Comparison of ENCODE assay signal across 6 cellular contexts in genomic region chrX:149547782-149548181, GRCh38. TPM values are rescaled to one million over a fixed set of nuclear protein-coding genes. Genes with fewer than 3 reads are reported as not detected.
"Had no signal": no experiment of that assay in that cellular context is flagged by ENCODE, and none has a peak within 500 bp of the region (broad histone marks: within the 10 kb centered on the region; RNA-seq: fewer than 3 reads in every experiment).

No MANE protein-coding gene starts in this region.

RNA-seq across cellular contexts. Expression of gene HSFX3, which starts 1.9 kb away (rescaled TPM):
- total RNA-seq: HepG2, HT-29, HT1080, IMR-90, K562 had no signal
- polyA plus RNA-seq: HepG2, IgD-negative memory B cell, IMR-90 had no signal

RNA-seq across cellular contexts. Expression of gene MAGEA9B, which starts 39.5 kb away (rescaled TPM):
- total RNA-seq: HT-29, IMR-90 had no signal
- polyA plus RNA-seq: IMR-90 had no signal

RNA-seq across cellular contexts. Expression of gene HSFX2, which starts 47.3 kb away (rescaled TPM):
- total RNA-seq: HT-29, HT1080, IMR-90 had no signal
- polyA plus RNA-seq: HepG2 had no signal
